1 cellular context compared by ENCODE assay signal in genomic region chr4:190121759-190122158, GRCh38.
TF ChIP-seq lines count a peak whose summit lies in the region.

No MANE protein-coding gene starts in this region.

TF ChIP-seq in WTC11, 78 proteins besides CTCF, POLR2A, EP300 and RAD21 (continued from another document):
- no peak for TF ChIP-seq ZNF532 (CRISPR knock-in tag; IDR thresholded peaks at IDR 0.05; ENCODE audit: borderline replicate concordance)
- no peak for TF ChIP-seq ATF6 (CRISPR knock-in tag; IDR thresholded peaks at IDR 0.05)
- TF ChIP-seq GRHL2 (CRISPR knock-in tag; IDR thresholded peaks at IDR 0.05; ENCODE audit: insufficient replicate concordance, severe bottlenecking) = no peak
- TF ChIP-seq ZNF232 (CRISPR knock-in tag; IDR thresholded peaks at IDR 0.05) = no peak
